Comparison of ENCODE assay signal across 8 cellular contexts in the genomic region with DNA sequence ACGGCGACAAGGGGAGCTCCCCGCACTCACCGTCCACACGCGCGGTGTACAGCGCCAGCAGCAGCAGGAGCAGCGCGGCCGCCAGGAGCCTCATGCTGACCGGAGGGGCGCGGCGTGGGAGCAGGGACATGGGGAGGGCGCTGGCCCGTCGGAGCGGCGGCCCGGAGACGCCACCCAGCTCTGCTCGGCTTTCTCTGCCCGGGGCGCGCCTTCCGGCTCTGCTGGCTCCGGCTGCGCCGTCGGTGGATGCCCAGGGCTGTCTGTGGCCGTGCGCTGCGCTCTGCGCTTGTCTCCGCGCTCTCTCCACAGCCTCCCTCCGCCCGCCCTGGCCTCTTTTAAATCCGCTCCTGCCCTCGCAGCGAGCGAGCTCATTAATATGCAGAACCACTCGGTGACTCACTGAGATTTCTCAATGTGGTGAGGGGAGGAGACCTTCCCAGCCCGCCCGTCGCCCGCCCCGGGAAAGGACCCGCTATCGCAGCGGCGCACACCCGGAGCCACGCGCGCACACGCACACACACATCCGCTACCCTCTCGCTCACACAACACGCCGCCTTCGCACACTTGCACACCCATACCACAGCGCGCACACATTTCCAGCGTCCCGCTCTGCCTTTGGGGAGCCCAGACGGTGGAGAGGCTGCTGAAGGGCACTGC. TPM values are rescaled to one million over a fixed set of nuclear protein-coding genes. Genes with fewer than 3 reads are reported as not detected.
DNase-seq lines count a peak whose midpoint lies in the region; ATAC-seq, FAIRE-seq and TF ChIP-seq lines count a peak whose summit lies in the region.

A gene with protein sequence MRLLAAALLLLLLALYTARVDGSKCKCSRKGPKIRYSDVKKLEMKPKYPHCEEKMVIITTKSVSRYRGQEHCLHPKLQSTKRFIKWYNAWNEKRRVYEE (minus strand): TSS at position 307 of the 657 bp plus-strand sequence. CDS start 213 bp downstream, at position 94.

- H3K9ac ChIP-seq in astrocyte (ENCODE audit: low read length) (peak within 1 kb of the TSS; percentile 52), iPS-15b (ENCODE audit: low read depth, low read length) (no peak within 1 kb of the TSS)

- no peak for TF ChIP-seq POLR2A in spleen (IDR thresholded peaks at IDR 0.05)

- no peaks in the 10 kb centered on the region for H3K36me3 Mint-ChIP-seq in natural killer cell treated with Interleukin-12 subunit alpha and Interleukin-12 subunit beta and Interleukin-15 and Interleukin-18, amount 100 ng/mL, for 72 hours
- H3K36me3 Mint-ChIP-seq in natural killer cell (no peaks in the 10 kb centered on the region), astrocyte (ENCODE audit: low read depth, unreplicated experiment) (no peaks in the 10 kb centered on the region)

- no peak within 1 kb of the TSS for H3K27ac Mint-ChIP-seq in natural killer cell treated with Interleukin-12 subunit alpha and Interleukin-12 subunit beta and Interleukin-15 and Interleukin-18, amount 100 ng/mL, for 72 hours
- H3K27ac Mint-ChIP-seq in natural killer cell: no peak within 1 kb of the TSS
- H3K27ac Mint-ChIP-seq in astrocyte (ENCODE audit: unreplicated experiment): no peak within 1 kb of the TSS

- FAIRE-seq in astrocyte (lab: Jason Lieb, UNC): no peak

- H3K9me3 ChIP-seq in astrocyte (ENCODE audit: insufficient read depth, low read depth, low read length) (no peaks in the 10 kb centered on the region), iPS-15b (ENCODE audit: control insufficient read depth, insufficient read depth, low read length) (no peaks in the 10 kb centered on the region), spleen (no peaks in the 10 kb centered on the region)

- H3K4me1 ChIP-seq in astrocyte (ENCODE audit: insufficient read depth, low read length) (peaks cover 21% of the 10 kb centered on the region), iPS-15b (ENCODE audit: control insufficient read depth, insufficient read depth, low read length) (peaks cover 3% of the 10 kb centered on the region), spleen (peaks cover 0 to 18% (median 7%) of the 10 kb centered on the region in 6 donors)

- no peaks in the 10 kb centered on the region for H3K79me2 ChIP-seq in astrocyte (ENCODE audit: insufficient read depth, low read length)

- H3K4me1 Mint-ChIP-seq in natural killer cell treated with Interleukin-12 subunit alpha and Interleukin-12 subunit beta and Interleukin-15 and Interleukin-18, amount 100 ng/mL, for 72 hours (ENCODE audit: low read depth in 2 of 2): no peaks in the 10 kb centered on the region
- H3K4me1 Mint-ChIP-seq in natural killer cell: no peaks in the 10 kb centered on the region
- H3K4me1 Mint-ChIP-seq in astrocyte (ENCODE audit: low read depth, unreplicated experiment): peaks cover 14% of the 10 kb centered on the region

- no peak within 1 kb of the TSS for H3K4me3 Mint-ChIP-seq in natural killer cell treated with Interleukin-12 subunit alpha and Interleukin-12 subunit beta and Interleukin-15 and Interleukin-18, amount 100 ng/mL, for 72 hours
- H3K4me3 Mint-ChIP-seq in natural killer cell (no peak within 1 kb of the TSS), astrocyte (ENCODE audit: unreplicated experiment) (peak within 1 kb of the TSS; percentile 78)

- H3K27me3 ChIP-seq in astrocyte (ENCODE audit: insufficient read depth, low read length) (peaks cover 21% of the 10 kb centered on the region), iPS-15b (ENCODE audit: control insufficient read depth, insufficient read depth, low read length) (peaks cover 67% of the 10 kb centered on the region), spleen (replicated peaks in 1 of 7) (peaks cover 0 to 83% (median 40%) of the 10 kb centered on the region in 7 donors)

- peaks cover 23 to 26% of the 10 kb centered on the region in 2 donors for H3K27me3 Mint-ChIP-seq in natural killer cell treated with Interleukin-12 subunit alpha and Interleukin-12 subunit beta and Interleukin-15 and Interleukin-18, amount 100 ng/mL, for 72 hours
- H3K27me3 Mint-ChIP-seq in natural killer cell (ENCODE audit: low read depth in 2 of 2): peaks cover 27 to 59% of the 10 kb centered on the region in 2 donors
- peaks cover 73% of the 10 kb centered on the region for H3K27me3 Mint-ChIP-seq in astrocyte (ENCODE audit: low read depth, unreplicated experiment)

- peak within 1 kb of the TSS; percentile 90 for H3K4me2 ChIP-seq in astrocyte (ENCODE audit: low read length)

- WGBS in spleen, 5 donors: 2 to 7% (median 4%) methylated on average over 34 to 68 of the region's 68 CpGs

- CTCF ChIA-PET in GM10248 (lab: Yijun Ruan, JAX): interaction anchor here (0.8 to 4.9 kb wide), 3 partner anchors 13 to 121 kb away, joined by 3 to 31 read pairs (median 3); no protein-coding TSS in a partner anchor

- no peaks in the 10 kb centered on the region for H3K36me3 ChIP-seq in astrocyte (ENCODE audit: insufficient read depth, low read length)
- no peaks in the 10 kb centered on the region for H3K36me3 ChIP-seq in iPS-15b (ENCODE audit: control insufficient read depth, insufficient read depth, low read length)
- no peaks in the 10 kb centered on the region for H3K36me3 ChIP-seq in spleen

- H3K27ac ChIP-seq in astrocyte (ENCODE audit: low read depth, low read length) (no peak within 1 kb of the TSS), spleen (peak within 1 kb of the TSS in 6 of 8 donors; percentile 25 to 70 (median 59))

- intact Hi-C loops in natural killer cell (cut with micrococcal nuclease) (no loop called here), spleen (cut with DNase I; ENCODE audit: low total_unique reads) (no loop called here)

- no peak for DNase-seq in natural killer cell treated with Interleukin-12 subunit alpha and Interleukin-12 subunit beta and Interleukin-15 and Interleukin-18, amount 100 ng/mL, for 72 hours (ENCODE audit: low spot score)
- DNase-seq in natural killer cell (no peak), astrocyte (ENCODE audit: low read depth) (peak; percentile 82), spleen (peak; percentile 69), GM10248 (ENCODE audit: extremely low spot score) (no peak), HT-29 (ENCODE audit: low spot score) (no peak)

- peak within 1 kb of the TSS; percentile 94 for H2AFZ ChIP-seq in astrocyte (ENCODE audit: low read depth, low read length)

- H3K4me3 ChIP-seq in astrocyte (ENCODE audit: insufficient read depth, low read depth, low read length): peak within 1 kb of the TSS; percentile 50
- H3K4me3 ChIP-seq in iPS-15b (ENCODE audit: low read depth, low read length): peak within 1 kb of the TSS; percentile 71
- H3K4me3 ChIP-seq in spleen: peak within 1 kb of the TSS; percentile 18 to 59 (median 30)

- H4K20me1 ChIP-seq in astrocyte (ENCODE audit: insufficient read depth, low read length): no peaks in the 10 kb centered on the region

- ATAC-seq in natural killer cell treated with Interleukin-12 subunit alpha and Interleukin-12 subunit beta and Interleukin-15 and Interleukin-18, amount 100 ng/mL, for 72 hours: peak; percentile 19 to 71
- ATAC-seq in natural killer cell (no peak), GM18868 (IDR thresholded peaks at IDR 0.05; ENCODE audit: unreplicated experiment) (no peak)

- TF ChIP-seq CTCF in natural killer cell (IDR thresholded peaks at IDR 0.05) (no peak), astrocyte (IDR thresholded peaks at IDR 0.05; ENCODE audit: insufficient read depth, low read depth, low read length) (no peak), spleen (IDR thresholded peaks at IDR 0.05 in 8 of 11, conservative IDR thresholded peaks at IDR 0.05 in 3 of 11) (no peak), GM10248 (IDR thresholded peaks at IDR 0.05; ENCODE audit: control extremely low read depth, extremely low read depth, low read depth, missing control alignments) (no peak)

- POLR2A ChIA-PET in GM10248 (lab: Yijun Ruan, JAX): no interaction called here

- no peaks in the 10 kb centered on the region for H3K9me3 Mint-ChIP-seq in natural killer cell treated with Interleukin-12 subunit alpha and Interleukin-12 subunit beta and Interleukin-15 and Interleukin-18, amount 100 ng/mL, for 72 hours
- H3K9me3 Mint-ChIP-seq in natural killer cell: no peaks in the 10 kb centered on the region
- peaks cover 3% of the 10 kb centered on the region for H3K9me3 Mint-ChIP-seq in astrocyte (ENCODE audit: unreplicated experiment)

RNA-seq across cellular contexts. Expression of the gene that starts here (rescaled TPM):
- not detected for total RNA-seq in natural killer cell treated with Interleukin-12 subunit alpha and Interleukin-12 subunit beta and Interleukin-15 and Interleukin-18, amount 100 ng/mL, for 72 hours
- total RNA-seq in natural killer cell (not detected), astrocyte (0.53 and 1.0 TPM in 2 replicates), spleen (10 to 100 TPM; 10.3 to 67.1 (median 42.4) TPM)
- polyA plus RNA-seq in spleen: 10 to 100 TPM; 42.4 to 45.9 (median 44.5) TPM
- total RNA-seq in HT-29 (2014; rRNA removed; shearing (Covaris generic)): not detected in 2 replicates

Comparison
In these comparisons a context has a peak if more than half of its experiments do, and no peak if none do; other contexts are left out.
1. Peak in ATAC-seq in natural killer cell treated with Interleukin-12 subunit alpha and Interleukin-12 subunit beta and Interleukin-15 and Interleukin-18, amount 100 ng/mL, for 72 hours; RNA of the gene not detected or under 1 TPM.
2. DNase-seq: peak in astrocyte (single experiment) and spleen (single experiment); none in natural killer cell treated with Interleukin-12 subunit alpha and Interleukin-12 subunit beta and Interleukin-15 and Interleukin-18, amount 100 ng/mL, for 72 hours (single experiment), natural killer cell (single experiment), GM10248 (single experiment) and HT-29 (single experiment).
3. Peak in every context shown above with its lines, with median percentiles within 50 percentile points of each other: H3K4me3 ChIP-seq.